In genomic region chr2:88038263-88039105, GRCh38 we compare ENCODE assay signal across 12 cellular contexts. TPM values are rescaled to one million over a fixed set of nuclear protein-coding genes. Genes with fewer than 3 reads are reported as not detected.
DNase-seq lines count a peak whose midpoint lies in the region; ATAC-seq and TF ChIP-seq lines count a peak whose summit lies in the region.
"Had no signal": no experiment of that assay in that cellular context is flagged by ENCODE, and none has a peak within 500 bp of the region (broad histone marks: within the 10 kb centered on the region; RNA-seq: fewer than 3 reads in every experiment).

No MANE protein-coding gene starts in this region.

- no peak overlapping the region for H2AFZ ChIP-seq in fibroblast of lung (ENCODE audit: low read length)

- H3K4me1 ChIP-seq in SJSA1 (replicated peaks) (peaks cover 18% of the 10 kb centered on the region), fibroblast of lung (ENCODE audit: control insufficient read depth, extremely low read depth, insufficient read depth, low read length) (peaks cover 8% of the 10 kb centered on the region)

- no peak for TF ChIP-seq CTCF in fibroblast of lung (conservative IDR thresholded peaks at IDR 0.05 in 1 of 2, IDR thresholded peaks at IDR 0.05 in 1 of 2; ENCODE audit: low read depth in 1 of 2, low read length in 2 of 2)

- no peak overlapping the region for H3K4me3 ChIP-seq in SJSA1
- no peak overlapping the region for H3K4me3 ChIP-seq in fibroblast of lung (replicated peaks in 1 of 4; ENCODE audit: control extremely low read depth in 1 of 4, insufficient read depth in 1 of 4, low read depth in 3 of 4, low read length in 4 of 4)

- H3K36me3 ChIP-seq in SJSA1 (peaks cover 29% of the 10 kb centered on the region), fibroblast of lung (ENCODE audit: control insufficient read depth, insufficient read depth, low read length) (no peaks in the 10 kb centered on the region)

- no peaks in the 10 kb centered on the region for H3K27me3 ChIP-seq in SJSA1 (replicated peaks)
- H3K27me3 ChIP-seq in fibroblast of lung (ENCODE audit: control insufficient read depth, insufficient read depth, low read length) = no peaks in the 10 kb centered on the region

- H3K36me3 Mint-ChIP-seq in activated T-cell treated with anti-CD3 and anti-CD28 coated beads, Interleukin-2, amount 50 U/mL, for 4 hours (ENCODE audit: insufficient read depth) = peaks cover 25% of the 10 kb centered on the region
- H3K36me3 Mint-ChIP-seq in stimulated activated memory B cell treated with anti-CD40 and anti-IgM and Interleukin-4, amounts not matched to agents 10 μg/mL and 1 μg/mL and 100 μg/mL, for 72 hours = peaks cover 42% of the 10 kb centered on the region

- H3K9me3 Mint-ChIP-seq in activated T-cell treated with anti-CD3 and anti-CD28 coated beads, Interleukin-2, amount 50 U/mL, for 4 hours = peaks cover 3% of the 10 kb centered on the region
- peaks cover 8% of the 10 kb centered on the region for H3K9me3 Mint-ChIP-seq in stimulated activated memory B cell treated with anti-CD40 and anti-IgM and Interleukin-4, amounts not matched to agents 10 μg/mL and 1 μg/mL and 100 μg/mL, for 72 hours

- no peaks in the 10 kb centered on the region for H3K27me3 Mint-ChIP-seq in activated T-cell treated with anti-CD3 and anti-CD28 coated beads, Interleukin-2, amount 50 U/mL, for 4 hours (ENCODE audit: low read depth)
- H3K27me3 Mint-ChIP-seq in stimulated activated memory B cell treated with anti-CD40 and anti-IgM and Interleukin-4, amounts not matched to agents 10 μg/mL and 1 μg/mL and 100 μg/mL, for 72 hours = no peaks in the 10 kb centered on the region

- H3K27ac Mint-ChIP-seq in stimulated activated memory B cell treated with anti-CD40 and anti-IgM and Interleukin-4, amounts not matched to agents 10 μg/mL and 1 μg/mL and 100 μg/mL, for 72 hours = peak overlapping the region; percentile 80

- no peak for DNase-seq in activated T-cell treated with anti-CD3 and anti-CD28 coated beads, Interleukin-2, amount 50 U/mL, for 4 hours
- DNase-seq in activated T-cell treated with anti-CD3 and anti-CD28 coated beads for 4 hours (no peak), SJSA1 (ENCODE audit: low read depth in 1 of 2, low spot score in 2 of 2) (peak in 1 of 2 experiments; percentile 91), fibroblast of lung (ENCODE audit: low read depth in 2 of 2) (peak; percentile 83 to 95), NCI-H748 (lab: John Stamatoyannopoulos, UW; ENCODE audit: unreplicated experiment) (no peak)
- DNase-seq in stimulated activated CD4-positive, alpha-beta T cell treated with anti-CD3 and anti-CD28 coated beads, Interleukin-4, amount 100 ng/mL, for 24 hours = no peak
- DNase-seq in activated CD4-positive, alpha-beta T cell treated with anti-CD3 and anti-CD28 coated beads, Interleukin-2, amount 50 U/mL, for 48 hours = no peak
- DNase-seq: activated naive CD4-positive, alpha-beta T cell treated with anti-CD3 and anti-CD28 coated beads, Interleukin-2, amount 50 U/mL, for 16 hours; NCI-H1092; retina had no signal

- no peaks in the 10 kb centered on the region for H4K20me1 ChIP-seq in fibroblast of lung (ENCODE audit: control insufficient read depth, extremely low read depth, insufficient read depth, low read length)

- H3K9ac ChIP-seq in fibroblast of lung (ENCODE audit: insufficient read depth, low read length) = no peak overlapping the region

- H3K4me1 Mint-ChIP-seq in activated T-cell treated with anti-CD3 and anti-CD28 coated beads, Interleukin-2, amount 50 U/mL, for 4 hours (ENCODE audit: low read depth) = peaks cover 50% of the 10 kb centered on the region
- H3K4me1 Mint-ChIP-seq in stimulated activated memory B cell treated with anti-CD40 and anti-IgM and Interleukin-4, amounts not matched to agents 10 μg/mL and 1 μg/mL and 100 μg/mL, for 72 hours = peaks cover 48% of the 10 kb centered on the region

- H3K79me2 ChIP-seq in fibroblast of lung (ENCODE audit: control insufficient read depth, insufficient read depth, low read length) = peaks cover 2% of the 10 kb centered on the region

- no peak overlapping the region for H3K4me3 Mint-ChIP-seq in activated T-cell treated with anti-CD3 and anti-CD28 coated beads, Interleukin-2, amount 50 U/mL, for 4 hours
- H3K4me3 Mint-ChIP-seq in stimulated activated memory B cell treated with anti-CD40 and anti-IgM and Interleukin-4, amounts not matched to agents 10 μg/mL and 1 μg/mL and 100 μg/mL, for 72 hours = no peak overlapping the region

- H3K27ac ChIP-seq in SJSA1 (peak overlapping the region; percentile 73), fibroblast of lung (ENCODE audit: insufficient read depth, low read length) (peak overlapping the region; percentile 73)
- H3K27ac ChIP-seq: C4-2B had no signal

- H3K9me3 ChIP-seq in SJSA1 (replicated peaks) (no peaks in the 10 kb centered on the region), fibroblast of lung (ENCODE audit: control insufficient read depth, insufficient read depth, low read depth, low read length) (no peaks in the 10 kb centered on the region)

- no peak overlapping the region for H3K4me2 ChIP-seq in fibroblast of lung (ENCODE audit: extremely low read depth, insufficient read depth, low read length)

- ATAC-seq in activated T-cell treated with anti-CD3 and anti-CD28 coated beads, Interleukin-2, amount 50 U/mL, for 4 hours = peak; percentile 89 to 94
- peak; percentile 61 for ATAC-seq in stimulated activated memory B cell treated with anti-CD40 and anti-IgM and Interleukin-4, amounts not matched to agents 10 μg/mL and 1 μg/mL and 100 μg/mL, for 72 hours

RNA-seq across cellular contexts. Expression of gene KRCC1, which starts 17.1 kb away (rescaled TPM):
- total RNA-seq in activated T-cell treated with anti-CD3 and anti-CD28 coated beads, Interleukin-2, amount 50 U/mL, for 4 hours = 1 to 10 TPM; 5.7 to 6.9 (median 6.6) TPM
- total RNA-seq in SJSA1 (2014; rRNA removed; shearing (Covaris generic)) = 52.3 and 62.7 TPM in 2 replicates
- total RNA-seq in fibroblast of lung = 36.7 and 39.3 TPM in 2 replicates
- polyA plus RNA-seq in fibroblast of lung = 24.3 and 44.4 TPM in 2 replicates
- polyA plus RNA-seq in fibroblast of lung (2012) = 18.9 and 27.5 TPM in 2 replicates
- polyA minus RNA-seq in fibroblast of lung (ENCODE audit: low replicate concordance) = 0.26 and 0.79 TPM in 2 replicates

RNA-seq across cellular contexts. Expression of gene RNU2-63P, which starts 22.1 kb away (rescaled TPM):
- total RNA-seq in activated T-cell treated with anti-CD3 and anti-CD28 coated beads, Interleukin-2, amount 50 U/mL, for 4 hours = 10 to 100 TPM; 27.8 to 49.1 (median 40.2) TPM
- total RNA-seq in SJSA1 (2014; rRNA removed; shearing (Covaris generic)) = 34.9 TPM in 1 of 2 replicates, not detected in the other
- total RNA-seq in fibroblast of lung = 46.0 and 268 TPM in 2 replicates
- polyA plus RNA-seq in fibroblast of lung = not detected in 2 replicates
- not detected in 2 replicates for polyA plus RNA-seq in fibroblast of lung (2012)
- not detected in 2 replicates for polyA minus RNA-seq in fibroblast of lung (ENCODE audit: low replicate concordance)

RNA-seq across cellular contexts. Expression of gene SMYD1, which starts 29.1 kb away (rescaled TPM):
- not detected for total RNA-seq in activated T-cell treated with anti-CD3 and anti-CD28 coated beads, Interleukin-2, amount 50 U/mL, for 4 hours
- not detected in 2 replicates for total RNA-seq in SJSA1 (2014; rRNA removed; shearing (Covaris generic))
- not detected in 2 replicates for total RNA-seq in fibroblast of lung
- polyA plus RNA-seq in fibroblast of lung = not detected in 2 replicates
- polyA plus RNA-seq in fibroblast of lung (2012) = not detected in 2 replicates
- polyA minus RNA-seq in fibroblast of lung (ENCODE audit: low replicate concordance) = not detected in 2 replicates

Comparison
In these comparisons a context has a peak if more than half of its experiments do, and no peak if none do; other contexts are left out.
1. DNase-seq: peak in fibroblast of lung (2 of 2); none in activated T-cell treated with anti-CD3 and anti-CD28 coated beads, Interleukin-2, amount 50 U/mL, for 4 hours (single experiment), activated T-cell treated with anti-CD3 and anti-CD28 coated beads for 4 hours (single experiment), NCI-H748 (single experiment), stimulated activated CD4-positive, alpha-beta T cell treated with anti-CD3 and anti-CD28 coated beads, Interleukin-4, amount 100 ng/mL, for 24 hours (single experiment) and activated CD4-positive, alpha-beta T cell treated with anti-CD3 and anti-CD28 coated beads, Interleukin-2, amount 50 U/mL, for 48 hours (0 of 2).